12 cellular contexts compared by ENCODE assay signal in genomic region chr14:61764342-61765122, GRCh38. TPM values are rescaled to one million over a fixed set of nuclear protein-coding genes. Genes with fewer than 3 reads are reported as not detected.
DNase-seq lines count a peak whose midpoint lies in the region; TF ChIP-seq lines count a peak whose summit lies in the region.
"Had no signal": no experiment of that assay in that cellular context is flagged by ENCODE, and none has a peak within 500 bp of the region (broad histone marks: within the 10 kb centered on the region; RNA-seq: fewer than 3 reads in every experiment).

No MANE protein-coding gene starts in this region.

- H3K79me2 ChIP-seq in Karpas-422 (ENCODE audit: low read length) = peaks cover 67% of the 10 kb centered on the region
- peaks cover 73% of the 10 kb centered on the region for H3K79me2 ChIP-seq in osteoblast (ENCODE audit: insufficient read depth, low read length)

- H3K4me2 ChIP-seq in Karpas-422 (ENCODE audit: low read depth, low read length, poor library complexity, severe bottlenecking) = peak overlapping the region; percentile 86
- peak overlapping the region; percentile 86 for H3K4me2 ChIP-seq in osteoblast (ENCODE audit: insufficient read depth, low read length)

- H3K9ac ChIP-seq in Karpas-422 (ENCODE audit: low read length) = peak overlapping the region; percentile 96

- TF ChIP-seq CTCF in choroid plexus epithelial cell (conservative IDR thresholded peaks at IDR 0.05; ENCODE audit: low read depth, low read length) (no peak), osteoblast (IDR thresholded peaks at IDR 0.05; ENCODE audit: extremely low read depth, low read depth, low read length) (no peak), uterus (IDR thresholded peaks at IDR 0.05) (no peak)

- intact Hi-C loops in uterus (cut with DNase I; ENCODE audit: low total_unique reads) = no loop called here

- H4K20me1 ChIP-seq in Karpas-422 (ENCODE audit: insufficient read depth, low read depth, low read length) = peaks cover 5% of the 10 kb centered on the region; the same call in 1 of the 2 replicates
- peaks cover 14% of the 10 kb centered on the region for H4K20me1 ChIP-seq in osteoblast (ENCODE audit: insufficient read depth, low read length)

- H3K36me3 ChIP-seq in Karpas-422 (ENCODE audit: insufficient read depth, low read length) (peaks cover 29% of the 10 kb centered on the region), osteoblast (ENCODE audit: insufficient read depth, low read length) (peaks cover 29% of the 10 kb centered on the region), uterus (no peaks in the 10 kb centered on the region)

- no peaks in the 10 kb centered on the region for H3K9me3 ChIP-seq in Karpas-422 (ENCODE audit: low read length)
- no peaks in the 10 kb centered on the region for H3K9me3 ChIP-seq in osteoblast (ENCODE audit: low read depth, low read length)
- no peaks in the 10 kb centered on the region for H3K9me3 ChIP-seq in uterus

- H2AFZ ChIP-seq in Karpas-422 (ENCODE audit: low read length) (no peak overlapping the region), osteoblast (ENCODE audit: low read length) (no peak overlapping the region)

- H3K27me3 ChIP-seq in Karpas-422 (ENCODE audit: low read length) (no peaks in the 10 kb centered on the region), osteoblast (ENCODE audit: insufficient read depth, low read length) (no peaks in the 10 kb centered on the region), uterus (no peaks in the 10 kb centered on the region)

- H3K4me3 ChIP-seq in Karpas-422 (ENCODE audit: low read length) = peak overlapping the region; percentile 99
- peak overlapping the region; percentile 20 for H3K4me3 ChIP-seq in choroid plexus epithelial cell (ENCODE audit: low read depth, low read length)
- peak overlapping the region; percentile 94 for H3K4me3 ChIP-seq in osteoblast (ENCODE audit: insufficient read depth, low read length)
- H3K4me3 ChIP-seq in uterus = no peak overlapping the region

- no peak for TF ChIP-seq POLR2A in uterus (IDR thresholded peaks at IDR 0.05)

- no peaks in the 10 kb centered on the region for H3K9me2 ChIP-seq in Karpas-422 (replicated peaks; ENCODE audit: insufficient read depth, low read length)

- H3K27ac ChIP-seq in Karpas-422 (ENCODE audit: low read length) (peak overlapping the region; percentile 75), osteoblast (ENCODE audit: low read depth, low read length) (peak overlapping the region; percentile 94), uterus (no peak overlapping the region)

- H3K4me1 ChIP-seq in Karpas-422 (ENCODE audit: low read length) (peaks cover 41% of the 10 kb centered on the region), osteoblast (ENCODE audit: insufficient read depth, low read length) (peaks cover 33% of the 10 kb centered on the region), uterus (no peaks in the 10 kb centered on the region)

- peak; percentile 43 for DNase-seq in NCI-H2107 treated with DMSO at 0.1 percent for 48 hours (lab: John Stamatoyannopoulos, UW; ENCODE audit: unreplicated experiment)
- DNase-seq in NCI-H2107 (lab: John Stamatoyannopoulos, UW) = no peak
- peak; percentile 56 for DNase-seq in Karpas-422
- no peak for DNase-seq in choroid plexus epithelial cell (ENCODE audit: low read depth)
- DNase-seq in osteoblast (ENCODE audit: insufficient read length, low spot score, missing footprints) = no peak
- DNase-seq in uterus = no peak
- DNase-seq in epidermal melanocyte (ENCODE audit: insufficient read length, low spot score) = no peak
- DNase-seq in activated gamma-delta T cell treated with Interleukin-2 at 50 U/mL for 16 hours = no peak
- DNase-seq: 8988T, NCI-H1105, SHP77 treated with DMSO at 0.1 percent for 48 hours had no signal

RNA-seq across cellular contexts. Expression of gene SNAPC1, which starts 2.3 kb away (rescaled TPM):
- total RNA-seq in Karpas-422 (2014; rRNA removed; shearing (Covaris generic); ENCODE audit: low replicate concordance) = 32.7 and 33.4 TPM in 2 replicates
- total RNA-seq in osteoblast (26.5 and 35.8 TPM in 2 replicates), uterus (10 to 100 TPM in 2 of 4 donors, 1 to 10 TPM in 2; 7.0 to 16.4 (median 11.6) TPM)

RNA-seq across cellular contexts. Expression of gene SYT16, which starts 48.0 kb away (rescaled TPM):
- 3.4 and 4.8 TPM in 2 replicates for total RNA-seq in Karpas-422 (2014; rRNA removed; shearing (Covaris generic); ENCODE audit: low replicate concordance)
- 0.29 and 0.72 TPM in 2 replicates for total RNA-seq in osteoblast
- 1 to 10 TPM in 2 of 4 donors, under 1 TPM in 1, not detected in 1; 0.59 to 5.8 (median 1.6) TPM for total RNA-seq in uterus
- total RNA-seq: myocyte had no signal

Comparison
In these comparisons a context has a peak if more than half of its experiments do, and no peak if none do; other contexts are left out.
1. DNase-seq: peak in NCI-H2107 treated with DMSO at 0.1 percent for 48 hours (single experiment) and Karpas-422 (single experiment); none in NCI-H2107 (single experiment), choroid plexus epithelial cell (single experiment), osteoblast (single experiment), uterus (0 of 2), epidermal melanocyte (single experiment) and activated gamma-delta T cell treated with Interleukin-2 at 50 U/mL for 16 hours (single experiment).
2. H3K27ac ChIP-seq: peak in Karpas-422 (single experiment) and osteoblast (single experiment); none in uterus (0 of 2).
3. H3K4me3 ChIP-seq: peak in Karpas-422 (single experiment), choroid plexus epithelial cell (single experiment) and osteoblast (single experiment); none in uterus (0 of 2).